Comparison of ENCODE assay signal across 3 cellular contexts in the genomic region with DNA sequence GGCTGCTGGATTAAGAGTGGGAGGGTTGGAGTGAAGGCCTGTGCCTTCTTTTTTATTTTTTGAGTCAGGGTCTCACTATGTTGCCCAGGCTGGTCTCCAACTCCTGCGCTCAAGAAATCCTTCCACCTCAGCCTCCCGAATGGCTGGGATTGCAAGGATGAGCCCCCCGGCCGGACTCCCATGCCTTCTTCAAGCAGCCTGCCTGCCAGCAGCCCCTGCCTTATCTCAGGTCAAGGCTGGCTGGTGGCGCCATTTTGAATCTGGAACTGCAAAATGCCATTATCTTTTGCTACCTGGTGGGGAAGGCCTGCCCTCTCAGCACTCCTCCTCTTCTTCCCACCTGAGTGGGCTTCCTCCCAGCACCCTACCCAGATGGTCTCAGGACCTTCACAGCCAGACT.
TF ChIP-seq lines count a peak whose summit lies in the region.

No MANE protein-coding gene starts in this region.

TF ChIP-seq in SK-N-SH, 30 proteins besides CTCF, POLR2A, EP300 and RAD21:
- no peak for TF ChIP-seq EZH2phosphoT487 (IDR thresholded peaks at IDR 0.05; ENCODE audit: borderline replicate concordance, low read depth)

TF ChIP-seq in SK-N-SH treated with all-trans-retinoic acid at 6 μM for 48 hours, 23 proteins besides CTCF, POLR2A, EP300 and RAD21:
- TF ChIP-seq TCF4 (CRISPR knock-in tag; IDR thresholded peaks at IDR 0.05; ENCODE audit: borderline replicate concordance): no peak
- no peak for TF ChIP-seq TOX (CRISPR knock-in tag; IDR thresholded peaks at IDR 0.05; ENCODE audit: borderline replicate concordance)
- TF ChIP-seq CSRNP3 (CRISPR knock-in tag; IDR thresholded peaks at IDR 0.05): no peak
- no peak for TF ChIP-seq ISL1 (CRISPR knock-in tag; IDR thresholded peaks at IDR 0.05)
- no peak for TF ChIP-seq SNAI2 (CRISPR knock-in tag; IDR thresholded peaks at IDR 0.05)
- TF ChIP-seq CREB5 (CRISPR knock-in tag; IDR thresholded peaks at IDR 0.05; ENCODE audit: low read depth): no peak
- no peak for TF ChIP-seq ZFP30 (CRISPR knock-in tag; IDR thresholded peaks at IDR 0.05)
- TF ChIP-seq BACH2 (CRISPR knock-in tag; IDR thresholded peaks at IDR 0.05; ENCODE audit: borderline replicate concordance): no peak
- TF ChIP-seq PATZ1 (CRISPR knock-in tag; IDR thresholded peaks at IDR 0.05; ENCODE audit: borderline replicate concordance): no peak
- TF ChIP-seq ZNF70 (CRISPR knock-in tag; IDR thresholded peaks at IDR 0.05): no peak

TF ChIP-seq in GM12878, 131 proteins besides CTCF, POLR2A, EP300 and RAD21:
- TF ChIP-seq MTA2 (IDR thresholded peaks at IDR 0.05; ENCODE audit: low read depth) (no peak), EGR1 (IDR thresholded peaks at IDR 0.05; ENCODE audit: borderline replicate concordance in 1 of 2, low read depth in 2 of 2, low read length in 2 of 2) (no peak), SMAD1 (IDR thresholded peaks at IDR 0.05; ENCODE audit: low read depth, partially characterized antibody) (no peak), SP1 (IDR thresholded peaks at IDR 0.05; ENCODE audit: low read depth, low read length) (no peak), YY1 (IDR thresholded peaks at IDR 0.05; ENCODE audit: low read depth, low read length) (0 out of 2 replicates have a peak, but pooled peaks have one; percentile 29), CBX5 (IDR thresholded peaks at IDR 0.05; ENCODE audit: low read depth) (no peak)
TF ChIP-seq in GM12878: peak in this region for 1.
